ENCODE assay signal across 1 cellular context in the genomic region with DNA sequence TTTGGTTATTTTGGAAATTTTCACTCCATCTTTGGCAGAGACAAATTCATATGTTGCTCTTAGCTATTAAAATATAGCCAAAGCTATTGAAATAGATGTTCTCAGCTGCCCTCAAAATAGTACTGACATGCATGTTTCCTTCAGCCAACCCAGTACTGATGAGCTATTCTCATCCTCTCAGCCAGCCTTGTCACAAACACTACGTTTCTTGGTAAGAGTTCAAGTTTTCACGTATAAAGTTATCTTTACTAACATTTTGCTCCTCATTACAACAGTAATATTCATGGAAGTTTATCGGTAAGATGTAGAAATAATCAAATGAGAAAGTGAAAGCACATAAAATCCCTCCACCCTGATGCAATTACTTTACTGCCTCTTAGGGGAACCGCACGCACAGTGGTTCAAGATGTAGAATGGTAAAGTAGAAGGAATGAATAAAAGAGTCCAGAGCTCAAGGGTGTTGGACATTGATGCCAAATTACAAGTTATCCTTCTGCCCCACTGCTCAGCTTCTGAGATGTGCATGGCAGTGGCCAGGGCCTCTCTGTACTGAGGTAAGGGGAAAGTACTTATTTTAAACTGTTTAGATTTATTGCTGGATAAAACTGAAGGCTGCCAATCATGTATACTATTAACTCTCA.
TF ChIP-seq lines count a peak whose summit lies in the region.

No MANE protein-coding gene starts in this region.

TF ChIP-seq in IMR-90, 13 proteins besides CTCF, POLR2A, EP300 and RAD21 (continued from another document):
- TF ChIP-seq, protein P1, sequence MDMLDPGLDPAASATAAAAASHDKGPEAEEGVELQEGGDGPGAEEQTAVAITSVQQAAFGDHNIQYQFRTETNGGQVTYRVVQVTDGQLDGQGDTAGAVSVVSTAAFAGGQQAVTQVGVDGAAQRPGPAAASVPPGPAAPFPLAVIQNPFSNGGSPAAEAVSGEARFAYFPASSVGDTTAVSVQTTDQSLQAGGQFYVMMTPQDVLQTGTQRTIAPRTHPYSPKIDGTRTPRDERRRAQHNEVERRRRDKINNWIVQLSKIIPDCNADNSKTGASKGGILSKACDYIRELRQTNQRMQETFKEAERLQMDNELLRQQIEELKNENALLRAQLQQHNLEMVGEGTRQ (IDR thresholded peaks at IDR 0.05; ENCODE audit: low read depth, low read length) = no peak
